ENCODE assay signal across 32 cellular contexts in the genomic region with DNA sequence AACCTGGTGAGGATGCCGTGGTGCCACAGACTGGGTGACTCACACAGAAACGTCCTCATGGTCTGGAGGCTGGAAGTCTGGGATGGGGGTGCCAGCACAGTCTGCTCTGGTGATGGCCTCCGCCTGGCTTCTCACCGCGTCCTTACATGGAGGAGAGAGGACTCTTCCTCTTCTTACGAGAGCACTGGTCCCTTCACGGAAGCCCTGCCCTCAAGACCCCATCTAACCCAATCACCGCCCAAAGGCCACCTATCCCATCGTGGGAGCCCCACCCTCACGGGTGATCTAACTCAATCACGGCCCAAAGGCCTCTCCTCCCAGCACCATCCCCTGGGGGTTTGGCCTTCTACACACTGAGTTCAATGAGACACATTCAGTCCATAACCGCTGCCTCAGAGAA.
"Had no signal": no experiment of that assay in that cellular context is flagged by ENCODE, and none has a peak within 500 bp of the region (broad histone marks: within the 10 kb centered on the region; RNA-seq: fewer than 3 reads in every experiment).

No MANE protein-coding gene starts in this region.

- H3K27me3 Mint-ChIP-seq: activated CD4-positive, alpha-beta memory T cell treated with anti-CD3 and anti-CD28 coated beads for 36 hours; activated CD4-positive, alpha-beta T cell treated with anti-CD3 and anti-CD28 coated beads, Interleukin-2, amount 10 ng/mL, durations not matched to agents 24 days and 14 days; activated CD8-positive, alpha-beta memory T cell treated with anti-CD3 and anti-CD28 coated beads, Interleukin-2, amount 10 ng/mL, durations not matched to agents 7 days and 5 days; activated naive CD4-positive, alpha-beta T cell treated with anti-CD3 and anti-CD28 coated beads, Interleukin-2, amount 50 U/mL, for 24 hours; activated naive CD8-positive, alpha-beta T cell treated with anti-CD3 and anti-CD28 coated beads for 36 hours; activated naive CD8-positive, alpha-beta T cell treated with anti-CD3 and anti-CD28 coated beads, Interleukin-2, amount 50 U/mL, for 24 hours had no signal

- H3K27me3 ChIP-seq: adrenal gland, body of pancreas had no signal

- H3K27ac Mint-ChIP-seq: activated CD4-positive, alpha-beta memory T cell treated with anti-CD3 and anti-CD28 coated beads for 36 hours; activated CD4-positive, alpha-beta T cell treated with anti-CD3 and anti-CD28 coated beads for 36 hours; activated CD4-positive, alpha-beta T cell treated with anti-CD3 and anti-CD28 coated beads, Interleukin-2, amount 10 ng/mL, durations not matched to agents 24 days and 14 days; activated CD8-positive, alpha-beta memory T cell treated with anti-CD3 and anti-CD28 coated beads, Interleukin-2, amount 10 ng/mL, durations not matched to agents 7 days and 5 days; activated CD8-positive, alpha-beta T cell treated with anti-CD3 and anti-CD28 coated beads, Interleukin-2, amount 10 ng/mL, durations not matched to agents 7 days and 5 days; activated naive CD4-positive, alpha-beta T cell treated with anti-CD3 and anti-CD28 coated beads for 36 hours; activated naive CD4-positive, alpha-beta T cell treated with anti-CD3 and anti-CD28 coated beads, Interleukin-2, amount 50 U/mL, for 24 hours; activated naive CD8-positive, alpha-beta T cell treated with anti-CD3 and anti-CD28 coated beads for 36 hours; activated naive CD8-positive, alpha-beta T cell treated with anti-CD3 and anti-CD28 coated beads, Interleukin-2, amount 50 U/mL, for 24 hours; activated T-helper 1 cell treated with anti-CD3 and anti-CD28 coated beads, Interleukin-12 subunit alpha, Interleukin-12 subunit beta, Interleukin-2, Interleukin-4 antibody, amounts not matched to agents 30 ng/mL and 10 ng/mL and 1 ng/mL, durations not matched to agents 14 hours and 24 hours and 36 hours; activated T-helper 2 cell treated with anti-CD3 and anti-CD28 coated beads, Interferon-gamma antibody, Interleukin-2, Interleukin-4, amounts not matched to agents 10 μg/mL and 5 μg/mL and 100 μg/mL, durations not matched to agents 14 hours and 24 hours and 36 hours; effector memory CD8-positive, alpha-beta T cell; T-helper 17 cell; T-helper 2 cell treated with Interferon-gamma antibody and Interleukin-4, amounts not matched to agents 5 μg/mL and 100 μg/mL, for 36 hours had no signal

- H3K36me3 Mint-ChIP-seq: activated CD4-positive, alpha-beta memory T cell treated with anti-CD3 and anti-CD28 coated beads for 36 hours; activated naive CD4-positive, alpha-beta T cell treated with anti-CD3 and anti-CD28 coated beads, Interleukin-2, amount 50 U/mL, for 24 hours; activated naive CD8-positive, alpha-beta T cell treated with anti-CD3 and anti-CD28 coated beads for 36 hours had no signal

- H3K27ac ChIP-seq: adrenal gland, body of pancreas had no signal

- H3K4me3 Mint-ChIP-seq: activated CD4-positive, alpha-beta memory T cell treated with anti-CD3 and anti-CD28 coated beads for 36 hours; activated CD4-positive, alpha-beta T cell treated with anti-CD3 and anti-CD28 coated beads for 36 hours; activated CD4-positive, alpha-beta T cell treated with anti-CD3 and anti-CD28 coated beads, Interleukin-2, amount 10 ng/mL, durations not matched to agents 24 days and 14 days; activated CD8-positive, alpha-beta memory T cell treated with anti-CD3 and anti-CD28 coated beads, Interleukin-2, amount 10 ng/mL, durations not matched to agents 7 days and 5 days; activated CD8-positive, alpha-beta T cell treated with anti-CD3 and anti-CD28 coated beads, Interleukin-2, amount 10 ng/mL, durations not matched to agents 7 days and 5 days; activated naive CD4-positive, alpha-beta T cell treated with anti-CD3 and anti-CD28 coated beads for 36 hours; activated naive CD4-positive, alpha-beta T cell treated with anti-CD3 and anti-CD28 coated beads, Interleukin-2, amount 50 U/mL, for 24 hours; activated naive CD8-positive, alpha-beta T cell treated with anti-CD3 and anti-CD28 coated beads for 36 hours; activated naive CD8-positive, alpha-beta T cell treated with anti-CD3 and anti-CD28 coated beads, Interleukin-2, amount 50 U/mL, for 24 hours; activated T-helper 1 cell treated with anti-CD3 and anti-CD28 coated beads, Interleukin-12 subunit alpha, Interleukin-12 subunit beta, Interleukin-2, Interleukin-4 antibody, amounts not matched to agents 30 ng/mL and 10 ng/mL and 1 ng/mL, durations not matched to agents 14 hours and 24 hours and 36 hours; effector memory CD8-positive, alpha-beta T cell; T-helper 17 cell; T-helper 2 cell treated with Interferon-gamma antibody and Interleukin-4, amounts not matched to agents 5 μg/mL and 100 μg/mL, for 36 hours had no signal

- ATAC-seq: activated CD4-positive, alpha-beta T cell treated with anti-CD3 and anti-CD28 coated beads for 36 hours; activated CD8-positive, alpha-beta memory T cell treated with anti-CD3 and anti-CD28 coated beads, Interleukin-2, amount 10 ng/mL, durations not matched to agents 7 days and 5 days; activated CD8-positive, alpha-beta T cell treated with anti-CD3 and anti-CD28 coated beads, Interleukin-2, amount 10 ng/mL, durations not matched to agents 7 days and 5 days; activated naive CD8-positive, alpha-beta T cell treated with anti-CD3 and anti-CD28 coated beads, Interleukin-2, amount 50 U/mL, for 24 hours; body of pancreas; effector memory CD8-positive, alpha-beta T cell; esophagus mucosa; T-helper 17 cell had no signal

- H3K4me1 ChIP-seq: adrenal gland had no signal

- H3K4me3 ChIP-seq: adrenal gland, body of pancreas had no signal

- DNase-seq: activated CD4-positive, alpha-beta memory T cell treated with anti-CD3 and anti-CD28 coated beads for 36 hours; activated CD4-positive, alpha-beta T cell treated with anti-CD3 and anti-CD28 coated beads for 36 hours; activated CD4-positive, alpha-beta T cell treated with anti-CD3 and anti-CD28 coated beads, Interleukin-2, amount 10 ng/mL, durations not matched to agents 24 days and 14 days; activated CD4-positive, CD25-positive, alpha-beta regulatory T cell; activated CD4-positive, CD25-positive, alpha-beta regulatory T cell treated with anti-CD3 and anti-CD28 coated beads, Interleukin-2, amount 50 U/mL, for 72 hours; activated CD8-positive, alpha-beta memory T cell treated with anti-CD3 and anti-CD28 coated beads, Interleukin-2, amount 10 ng/mL, durations not matched to agents 7 days and 5 days; activated CD8-positive, alpha-beta memory T cell treated with anti-CD3 and anti-CD28 coated beads, Interleukin-2, amount 50 U/mL, for 4 hours; activated CD8-positive, alpha-beta T cell treated with anti-CD3 and anti-CD28 coated beads, Interleukin-2, amount 10 ng/mL, durations not matched to agents 7 days and 5 days; activated effector memory CD4-positive, alpha-beta T cell treated with anti-CD3 and anti-CD28 coated beads, Interleukin-2, amount 50 U/mL, for 16 hours; activated naive CD4-positive, alpha-beta T cell treated with anti-CD3 and anti-CD28 coated beads for 36 hours; activated naive CD8-positive, alpha-beta T cell treated with anti-CD3 and anti-CD28 coated beads for 36 hours; activated naive CD8-positive, alpha-beta T cell treated with anti-CD3 and anti-CD28 coated beads, Interleukin-2, amount 50 U/mL, for 24 hours; activated T-cell treated with anti-CD3 and anti-CD28 coated beads, Interleukin-2, amount 50 U/mL, for 1 hour; activated T-cell treated with anti-CD3 and anti-CD28 coated beads, Interleukin-2, amount 50 U/mL, for 48 hours; amygdala; aorta; body of pancreas; caudate nucleus; cortex of kidney; dermis blood vessel endothelial cell; effector CD4-positive, alpha-beta T cell; effector memory CD8-positive, alpha-beta T cell; foreskin fibroblast; T-helper 1 cell; T-helper 17 cell; T1000 had no signal

- H3K9me3 ChIP-seq: adrenal gland, body of pancreas had no signal

- H3K36me3 ChIP-seq: adrenal gland had no signal

- H3K4me1 Mint-ChIP-seq: activated CD4-positive, alpha-beta T cell treated with anti-CD3 and anti-CD28 coated beads for 36 hours; activated CD4-positive, alpha-beta T cell treated with anti-CD3 and anti-CD28 coated beads, Interleukin-2, amount 10 ng/mL, durations not matched to agents 24 days and 14 days; activated CD8-positive, alpha-beta memory T cell treated with anti-CD3 and anti-CD28 coated beads, Interleukin-2, amount 10 ng/mL, durations not matched to agents 7 days and 5 days; activated naive CD4-positive, alpha-beta T cell treated with anti-CD3 and anti-CD28 coated beads, Interleukin-2, amount 50 U/mL, for 24 hours; activated naive CD8-positive, alpha-beta T cell treated with anti-CD3 and anti-CD28 coated beads for 36 hours; activated naive CD8-positive, alpha-beta T cell treated with anti-CD3 and anti-CD28 coated beads, Interleukin-2, amount 50 U/mL, for 24 hours; T-helper 17 cell had no signal

- H3K9me3 Mint-ChIP-seq: activated CD4-positive, alpha-beta T cell treated with anti-CD3 and anti-CD28 coated beads, Interleukin-2, amount 10 ng/mL, durations not matched to agents 24 days and 14 days; activated naive CD4-positive, alpha-beta T cell treated with anti-CD3 and anti-CD28 coated beads for 36 hours; activated naive CD4-positive, alpha-beta T cell treated with anti-CD3 and anti-CD28 coated beads, Interleukin-2, amount 50 U/mL, for 24 hours; activated naive CD8-positive, alpha-beta T cell treated with anti-CD3 and anti-CD28 coated beads for 36 hours had no signal
